1 cellular context compared by ENCODE assay signal in genomic region chr3:150268426-150269321, GRCh38.
TF ChIP-seq lines count a peak whose summit lies in the region.

No MANE protein-coding gene starts in this region.

TF ChIP-seq in HepG2, 621 proteins besides CTCF, POLR2A, EP300 and RAD21 (continued from another document):
- TF ChIP-seq SOX13 (IDR thresholded peaks at IDR 0.05) (no peak), SOX13 (CRISPR knock-in tag; conservative IDR thresholded peaks at IDR 0.05 in 1 of 2, IDR thresholded peaks at IDR 0.05 in 1 of 2) (peak in 1 of 2 experiments; percentile 31; a peak in 1 of 4 replicates), FOSL2 (CRISPR knock-in tag; IDR thresholded peaks at IDR 0.05) (peak; percentile 61), PAXIP1 (CRISPR knock-in tag; conservative IDR thresholded peaks at IDR 0.05) (peak; percentile 54), PPARG (CRISPR knock-in tag; conservative IDR thresholded peaks at IDR 0.05) (peak; percentile 53; the same call in 1 of the 2 replicates), SPEN (CRISPR knock-in tag; IDR thresholded peaks at IDR 0.05; ENCODE audit: low read depth) (no peak), REXO4 (CRISPR knock-in tag; IDR thresholded peaks at IDR 0.05; ENCODE audit: borderline replicate concordance) (no peak), ZNF646 (CRISPR knock-in tag; IDR thresholded peaks at IDR 0.05) (peak; percentile 36; the same call in 1 of the 2 replicates), RELA (CRISPR knock-in tag; IDR thresholded peaks at IDR 0.05) (no peak), SAP130 (CRISPR knock-in tag; IDR thresholded peaks at IDR 0.05; ENCODE audit: low read depth) (peak; percentile 48), NR2F6 (IDR thresholded peaks at IDR 0.05) (no peak), NR2F6 (CRISPR knock-in tag; IDR thresholded peaks at IDR 0.05) (0 out of 2 replicates have a peak, but pooled peaks have one; percentile 4), ZGPAT (CRISPR knock-in tag; IDR thresholded peaks at IDR 0.05) (peak; percentile 41; the same call in 1 of the 2 replicates), ZFP36L2 (CRISPR knock-in tag; IDR thresholded peaks at IDR 0.05) (no peak)
